8 cellular contexts compared by ENCODE assay signal in the genomic region with DNA sequence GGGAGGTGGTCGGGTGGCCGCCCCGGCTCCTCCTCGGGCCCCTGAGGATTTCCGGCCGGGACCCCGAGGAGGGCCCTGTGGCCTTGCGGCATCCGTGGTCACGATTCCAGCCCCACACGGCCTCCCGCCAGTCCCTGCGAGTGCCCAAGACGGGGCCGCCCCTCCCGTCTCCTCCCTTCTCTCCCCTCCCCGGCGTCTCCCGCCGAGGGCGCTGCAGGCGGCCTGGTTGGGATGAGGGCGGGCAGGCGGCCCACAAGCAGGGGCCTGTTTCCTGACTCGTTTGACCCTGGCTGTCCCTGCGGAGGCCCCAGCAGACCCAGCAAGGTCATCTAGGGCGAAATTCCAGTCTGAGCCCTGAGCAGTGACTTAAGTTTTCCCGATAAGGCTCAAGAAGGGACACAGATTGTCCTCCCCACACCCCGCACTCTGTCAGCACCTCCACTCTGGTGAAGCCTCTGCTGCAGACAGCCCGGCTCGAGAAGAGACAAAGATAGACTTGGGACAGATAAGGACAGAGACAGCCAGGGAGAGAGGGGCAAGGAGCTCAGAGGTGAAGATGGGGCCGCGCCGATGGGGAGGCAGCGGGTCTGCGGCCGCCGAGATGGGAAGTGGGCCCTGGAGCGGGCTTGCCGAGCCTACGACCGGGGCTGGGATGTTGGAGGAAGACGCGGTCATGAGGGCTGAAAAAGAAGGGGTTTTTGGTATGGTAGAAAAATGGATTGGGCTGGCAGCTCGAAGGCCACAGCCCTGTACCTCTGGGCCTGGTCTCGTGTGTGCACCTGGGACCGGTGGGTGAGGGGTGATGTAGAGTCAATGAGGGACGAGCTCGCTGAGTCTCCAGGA.
DNase-seq lines count a peak whose midpoint lies in the region; ATAC-seq and TF ChIP-seq lines count a peak whose summit lies in the region.

No MANE protein-coding gene starts in this region.

- peak overlapping the region; percentile 77 for H3K4me3 Mint-ChIP-seq in nephron progenitor cell

- H3K4me1 ChIP-seq in tibial artery = peaks cover 7 to 59% (median 30%) of the 10 kb centered on the region in 4 donors

- TF ChIP-seq CTCF in fibroblast of the aortic adventitia (IDR thresholded peaks at IDR 0.05; ENCODE audit: insufficient read depth, low read length) (peak; percentile 34), nephron progenitor cell (IDR thresholded peaks at IDR 0.05) (no peak), tibial artery (IDR thresholded peaks at IDR 0.05) (no peak)

- peaks cover 62% of the 10 kb centered on the region for H3K4me1 Mint-ChIP-seq in nephron progenitor cell

- no peaks in the 10 kb centered on the region for H3K9me3 Mint-ChIP-seq in nephron progenitor cell

- H3K27ac Mint-ChIP-seq in nephron progenitor cell = peak overlapping the region; percentile 84

- H3K27ac ChIP-seq in tibial artery = peak overlapping the region; percentile 93 to 99

- peak; percentile 70 for DNase-seq in AG08395 (ENCODE audit: low spot score)
- DNase-seq in OCI-M2 (lab: John Stamatoyannopoulos, UW; ENCODE audit: unreplicated experiment) = peak; percentile 9
- DNase-seq in activated effector memory CD4-positive, alpha-beta T cell treated with anti-CD3 and anti-CD28 coated beads, Interleukin-2, amount 50 U/mL, for 16 hours = peak; percentile 82
- DNase-seq in fibroblast of the aortic adventitia (ENCODE audit: low read depth) = peak; percentile 55
- peak; percentile 64 for DNase-seq in nephron progenitor cell
- peak; percentile 83 to 93 for DNase-seq in tibial artery

- no peaks in the 10 kb centered on the region for H3K36me3 ChIP-seq in tibial artery

- no peaks in the 10 kb centered on the region for H3K9me3 ChIP-seq in tibial artery

- H3K4me3 ChIP-seq in fibroblast of the aortic adventitia (ENCODE audit: low read depth, low read length) (peak overlapping the region; percentile 61), tibial artery (peak overlapping the region; percentile 57 to 91)

- ATAC-seq in GM18511 (IDR thresholded peaks at IDR 0.05; ENCODE audit: unreplicated experiment) (peak; percentile 43), HG03280 (IDR thresholded peaks at IDR 0.05; ENCODE audit: unreplicated experiment) (peak; percentile 40)

- no peaks in the 10 kb centered on the region for H3K27me3 ChIP-seq in tibial artery

- intact Hi-C loops in tibial artery (cut with DNase I; ENCODE audit: low total_unique reads) = loop anchor here (5.0 kb wide), 3 partner anchors 213 to 563 kb away; a partner anchor contains a TSS

- H3K36me3 Mint-ChIP-seq in nephron progenitor cell (ENCODE audit: low read depth) = no peaks in the 10 kb centered on the region

- peaks cover 5% of the 10 kb centered on the region for H3K27me3 Mint-ChIP-seq in nephron progenitor cell (ENCODE audit: low read depth, poor library complexity)

Comparison
In these comparisons a context has a peak if more than half of its experiments do, and no peak if none do; other contexts are left out.
1. Peak in every context shown above with its lines: DNase-seq, ATAC-seq, H3K4me3 ChIP-seq and H3K27ac ChIP-seq.
2. DNase-seq: peak in every context shown above with its lines; median percentile 88 in tibial artery; 82 in activated effector memory CD4-positive, alpha-beta T cell treated with anti-CD3 and anti-CD28 coated beads, Interleukin-2, amount 50 U/mL, for 16 hours; 70 in AG08395; 64 in nephron progenitor cell; 55 in fibroblast of the aortic adventitia; 9 in OCI-M2.